Comparison of ENCODE assay signal across 27 cellular contexts in the genomic region with DNA sequence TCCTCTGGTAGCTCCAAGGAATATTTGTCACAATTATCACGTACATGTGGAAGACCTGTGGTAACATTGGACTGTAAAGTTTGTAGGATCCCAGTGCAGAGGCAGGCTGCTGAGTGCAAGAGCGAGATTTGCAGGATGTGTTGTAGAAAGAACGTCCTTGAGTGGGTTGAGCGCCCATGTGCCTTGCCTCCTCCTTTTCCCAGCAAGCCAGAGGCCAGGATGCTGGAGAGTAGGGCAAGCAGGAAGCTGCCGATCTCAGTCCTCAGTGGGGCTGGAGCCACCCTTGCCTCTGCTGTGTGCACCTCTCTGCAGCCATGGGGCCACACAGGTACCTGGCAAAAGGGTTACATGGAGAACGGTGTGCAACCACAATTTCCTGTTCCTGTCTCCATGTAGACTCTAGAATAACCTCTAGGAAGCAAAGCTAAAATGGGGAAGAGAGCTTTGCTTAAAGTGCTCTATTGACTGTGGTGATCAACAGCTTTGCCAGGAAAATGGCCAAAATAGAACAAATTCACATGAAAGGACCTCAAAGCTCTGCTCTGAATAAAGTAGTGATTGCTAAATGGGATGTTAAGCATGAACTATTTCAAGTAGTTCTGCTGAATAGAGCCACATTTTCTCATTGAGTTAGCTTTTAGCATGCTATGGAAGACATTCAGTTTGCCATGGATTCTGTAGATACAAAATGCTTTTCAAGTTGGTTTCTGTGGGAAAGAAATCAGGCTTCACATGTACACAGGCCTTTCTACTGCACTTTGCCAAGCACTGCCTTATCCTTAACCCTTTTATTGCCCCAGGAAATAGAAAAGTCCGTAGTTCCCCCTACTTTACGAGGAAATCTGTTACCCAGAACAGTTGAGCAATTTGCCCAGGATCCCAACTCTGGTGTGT. TPM values are rescaled to one million over a fixed set of nuclear protein-coding genes. Genes with fewer than 3 reads are reported as not detected.
DNase-seq lines count a peak whose midpoint lies in the region; ATAC-seq, FAIRE-seq and TF ChIP-seq lines count a peak whose summit lies in the region.
"Had no signal": no experiment of that assay in that cellular context is flagged by ENCODE, and none has a peak within 500 bp of the region (broad histone marks: within the 10 kb centered on the region; RNA-seq: fewer than 3 reads in every experiment).

No MANE protein-coding gene starts in this region.

- H3K23me2 ChIP-seq in H9 (ENCODE audit: insufficient read length, low read depth, low read length, poor library complexity, severe bottlenecking), result no peaks in the 10 kb centered on the region

- no peak overlapping the region for H3K9ac ChIP-seq in H9 (ENCODE audit: extremely low read depth, insufficient read length, low read length)
- H3K9ac ChIP-seq in stomach smooth muscle (ENCODE audit: low read length in 2 of 2), result peak overlapping the region in 1 of 2 donors; percentile 37

- no peak overlapping the region for H2BK12ac ChIP-seq in H9 (ENCODE audit: insufficient read length, low read depth, low read length)

- H3K36me3 ChIP-seq in mucosa of descending colon (ENCODE audit: low read depth) (no peaks in the 10 kb centered on the region), stomach smooth muscle (ENCODE audit: control insufficient read depth in 2 of 2, insufficient read depth in 2 of 2, low read length in 2 of 2) (no peaks in the 10 kb centered on the region)
- H3K36me3 ChIP-seq: pancreas, WERI-Rb-1 had no signal

- H3K9me3 Mint-ChIP-seq in H9 (no peaks in the 10 kb centered on the region), brain (peaks cover 0 to 2% (median 0%) of the 10 kb centered on the region in 5 experiments), endothelial cell (ENCODE audit: unreplicated experiment) (no peaks in the 10 kb centered on the region)
- H3K9me3 Mint-ChIP-seq: activated naive CD4-positive, alpha-beta T cell treated with anti-CD3 and anti-CD28 coated beads, Interleukin-2, amount 10 ng/mL, durations not matched to agents 7 days and 5 days; activated T-helper 1 cell treated with anti-CD3 and anti-CD28 coated beads, Interleukin-12 subunit alpha, Interleukin-12 subunit beta, Interleukin-2, Interleukin-4 antibody, amounts not matched to agents 30 ng/mL and 10 ng/mL and 1 ng/mL, durations not matched to agents 14 hours and 24 hours and 36 hours; central memory CD8-positive, alpha-beta T cell; natural killer cell had no signal

- H3K14ac ChIP-seq in H9 (ENCODE audit: insufficient read depth, low read length), result no peak overlapping the region

- H3K27me3 ChIP-seq in H9 (ENCODE audit: insufficient read depth, low read length), result no peaks in the 10 kb centered on the region
- H3K27me3 ChIP-seq in stomach smooth muscle (ENCODE audit: control insufficient read depth in 1 of 2, insufficient read depth in 2 of 2, low read length in 2 of 2), result no peaks in the 10 kb centered on the region
- H3K27me3 ChIP-seq: pancreas had no signal

- no peak overlapping the region for H2BK5ac ChIP-seq in H9 (ENCODE audit: insufficient read length, low read length)

- DNase-seq in H9 (no peak), mucosa of descending colon (peak in 2 of 3 donors; percentile 7 to 36), urothelium cell line (ENCODE audit: low spot score) (no peak), endothelial cell (ENCODE audit: low spot score) (no peak)
- DNase-seq: activated CD4-positive, alpha-beta T cell treated with anti-CD3 and anti-CD28 coated beads, Interleukin-2, amount 50 U/mL, for 1 hour; activated naive CD4-positive, alpha-beta T cell treated with anti-CD3 and anti-CD28 coated beads, Interleukin-2, amount 10 ng/mL, durations not matched to agents 7 days and 5 days; effector CD4-positive, alpha-beta T cell; foreskin fibroblast; HCEC 1CT; natural killer cell; NCI-H1105; NCI-H2081 treated with DMSO at 0.1 percent for 48 hours; NCI-H446 treated with DMSO at 0.1 percent for 48 hours; OCI-M1; stimulated activated CD8-positive, alpha-beta memory T cell treated with anti-CD3 and anti-CD28 coated beads, Interleukin-4, amount 100 ng/mL, for 48 hours; WERI-Rb-1 had no signal

- H3K4me3 Mint-ChIP-seq in H9, result no peak overlapping the region
- peak overlapping the region in 1 of 5 experiments; percentile 66 for H3K4me3 Mint-ChIP-seq in brain
- no peak overlapping the region for H3K4me3 Mint-ChIP-seq in endothelial cell (ENCODE audit: unreplicated experiment)
- H3K4me3 Mint-ChIP-seq: activated naive CD4-positive, alpha-beta T cell treated with anti-CD3 and anti-CD28 coated beads, Interleukin-2, amount 10 ng/mL, durations not matched to agents 7 days and 5 days; activated T-helper 1 cell treated with anti-CD3 and anti-CD28 coated beads, Interleukin-12 subunit alpha, Interleukin-12 subunit beta, Interleukin-2, Interleukin-4 antibody, amounts not matched to agents 30 ng/mL and 10 ng/mL and 1 ng/mL, durations not matched to agents 14 hours and 24 hours and 36 hours; CD14-positive monocyte; central memory CD8-positive, alpha-beta T cell; natural killer cell had no signal

- no peak overlapping the region for H3K56ac ChIP-seq in H9 (ENCODE audit: insufficient read length, low read depth, low read length)

- no peak overlapping the region for H2BK15ac ChIP-seq in H9 (ENCODE audit: low read depth, low read length)

- H2AK5ac ChIP-seq in H9 (ENCODE audit: insufficient read length, low read length), result no peak overlapping the region

- peaks cover 0 to 3% (median 0%) of the 10 kb centered on the region in 3 experiments; a peak in 3 of 7 replicates for H3K36me3 Mint-ChIP-seq in H9 (ENCODE audit: insufficient read depth in 1 of 3, low read depth in 3 of 3)
- H3K36me3 Mint-ChIP-seq in brain, result peaks cover 59% of the 10 kb centered on the region
- peaks cover 3% of the 10 kb centered on the region for H3K36me3 Mint-ChIP-seq in endothelial cell (ENCODE audit: low read depth, unreplicated experiment)
- H3K36me3 Mint-ChIP-seq: natural killer cell had no signal

- H3K18ac ChIP-seq in H9 (ENCODE audit: insufficient read length, low read depth, low read length), result no peak overlapping the region

- FAIRE-seq in urothelium cell line (lab: Jason Lieb, UNC), result no peak
- FAIRE-seq: D721Med, GM12891, pancreas had no signal

- no peak overlapping the region for H3K4ac ChIP-seq in H9 (ENCODE audit: low read depth, low read length)

- no peaks in the 10 kb centered on the region for H3K79me1 ChIP-seq in H9 (ENCODE audit: insufficient read depth, low read depth, low read length, poor library complexity, severe bottlenecking)

- H3K27ac ChIP-seq in H9 (ENCODE audit: insufficient read length, low read depth, low read length) (no peak overlapping the region), stomach smooth muscle (ENCODE audit: low read length) (peak overlapping the region; percentile 75)
- H3K27ac ChIP-seq: HL-60, pancreas, WERI-Rb-1 had no signal

- no peaks in the 10 kb centered on the region for H4K20me1 ChIP-seq in H9 (ENCODE audit: control insufficient read depth, insufficient read depth, insufficient read length)

- H3K27ac Mint-ChIP-seq in H9 (no peak overlapping the region), brain (peak overlapping the region in 4 of 5 experiments; percentile 75 to 95 (median 90)), endothelial cell (ENCODE audit: unreplicated experiment) (no peak overlapping the region)
- H3K27ac Mint-ChIP-seq: activated naive CD4-positive, alpha-beta T cell treated with anti-CD3 and anti-CD28 coated beads, Interleukin-2, amount 10 ng/mL, durations not matched to agents 7 days and 5 days; activated T-helper 1 cell treated with anti-CD3 and anti-CD28 coated beads, Interleukin-12 subunit alpha, Interleukin-12 subunit beta, Interleukin-2, Interleukin-4 antibody, amounts not matched to agents 30 ng/mL and 10 ng/mL and 1 ng/mL, durations not matched to agents 14 hours and 24 hours and 36 hours; natural killer cell had no signal

- H4K8ac ChIP-seq in H9 (replicated peaks; ENCODE audit: insufficient read length, low read depth, low read length), result no peak overlapping the region

- H3K4me2 ChIP-seq in H9 (ENCODE audit: insufficient read depth, insufficient read length, low read length), result no peak overlapping the region

- no peaks in the 10 kb centered on the region for H3K4me1 Mint-ChIP-seq in H9
- H3K4me1 Mint-ChIP-seq in brain, result peaks cover 16% of the 10 kb centered on the region
- H3K4me1 Mint-ChIP-seq in endothelial cell (ENCODE audit: unreplicated experiment), result peaks cover 13% of the 10 kb centered on the region
- H3K4me1 Mint-ChIP-seq: CD14-positive monocyte; central memory CD8-positive, alpha-beta T cell; natural killer cell had no signal

- no peak overlapping the region for H3K23ac ChIP-seq in H9 (ENCODE audit: insufficient read length, low read depth, low read length)

- ATAC-seq in mucosa of descending colon, result peak; percentile 83
- ATAC-seq in HG02571 (IDR thresholded peaks at IDR 0.05; ENCODE audit: unreplicated experiment), result no peak
- ATAC-seq in GM21528 (IDR thresholded peaks at IDR 0.05; ENCODE audit: low FRiP score, unreplicated experiment), result no peak
- ATAC-seq: natural killer cell, pancreas had no signal

- intact Hi-C loops in mucosa of descending colon (cut with DNase I, micrococcal nuclease), result no loop called here

- peak overlapping the region; percentile 38 for H4K5ac ChIP-seq in H9 (ENCODE audit: insufficient read length, low read depth, low read length)

- H2BK120ac ChIP-seq in H9 (ENCODE audit: low read depth, low read length, poor library complexity, severe bottlenecking), result no peak overlapping the region

- H3K4me1 ChIP-seq in H9 (ENCODE audit: insufficient read depth, low read length) (no peaks in the 10 kb centered on the region), mucosa of descending colon (ENCODE audit: low read depth) (no peaks in the 10 kb centered on the region), stomach smooth muscle (ENCODE audit: control insufficient read depth, insufficient read depth, low read length) (peaks cover 16% of the 10 kb centered on the region)
- H3K4me1 ChIP-seq: pancreas had no signal

- H3K79me2 ChIP-seq in H9 (ENCODE audit: insufficient read depth, low read length), result no peaks in the 10 kb centered on the region

- WGBS in H9 (ENCODE audit: extremely low coverage, insufficient read length, low lambda C conversion rate), result no CpG with 5 or more reads among the region's 8 CpGs

- H3K4me3 ChIP-seq in mucosa of descending colon, result no peak overlapping the region
- H3K4me3 ChIP-seq in stomach smooth muscle (ENCODE audit: low read length in 2 of 2), result no peak overlapping the region
- H3K4me3 ChIP-seq: pancreas had no signal

- no peaks in the 10 kb centered on the region for H3K9me3 ChIP-seq in H9 (ENCODE audit: control insufficient read depth, low read depth, low read length)
- H3K9me3 ChIP-seq in mucosa of descending colon, result no peaks in the 10 kb centered on the region
- no peaks in the 10 kb centered on the region for H3K9me3 ChIP-seq in stomach smooth muscle (ENCODE audit: control insufficient read depth in 2 of 2, low read length in 2 of 2)
- H3K9me3 ChIP-seq: pancreas had no signal

- TF ChIP-seq CTCF in H9 (conservative IDR thresholded peaks at IDR 0.05) (no peak), brain (conservative IDR thresholded peaks at IDR 0.05) (no peak), mucosa of descending colon (IDR thresholded peaks at IDR 0.05) (no peak), endothelial cell (IDR thresholded peaks at IDR 0.05; ENCODE audit: unreplicated experiment) (no peak)

- no peak overlapping the region for H2AFZ ChIP-seq in H9 (ENCODE audit: low read length)

- H3T11ph ChIP-seq in H9 (ENCODE audit: low read length), result no peak overlapping the region

- H3K27me3 Mint-ChIP-seq in H9 (ENCODE audit: low read depth), result no peaks in the 10 kb centered on the region
- no peaks in the 10 kb centered on the region for H3K27me3 Mint-ChIP-seq in brain
- no peaks in the 10 kb centered on the region for H3K27me3 Mint-ChIP-seq in endothelial cell (ENCODE audit: unreplicated experiment)
- H3K27me3 Mint-ChIP-seq: activated naive CD4-positive, alpha-beta T cell treated with anti-CD3 and anti-CD28 coated beads, Interleukin-2, amount 10 ng/mL, durations not matched to agents 7 days and 5 days; central memory CD8-positive, alpha-beta T cell had no signal

- H2BK20ac ChIP-seq in H9 (ENCODE audit: low read depth, low read length, poor library complexity, severe bottlenecking), result no peak overlapping the region

- H4K91ac ChIP-seq in H9 (ENCODE audit: insufficient read length, low read depth, low read length), result no peak overlapping the region

RNA-seq across cellular contexts. Expression of a gene that starts 37.4 kb away (rescaled TPM):
- total RNA-seq in H9 (2021), result 29.0 and 29.8 TPM in 2 replicates
- polyA plus RNA-seq in brain (ENCODE audit: insufficient read depth, low read depth, low replicate concordance), result 9.0 TPM
- total RNA-seq in mucosa of descending colon, result 100 to 1,000 TPM in 1 of 3 donors, 10 to 100 TPM in 2; 75.6 to 100 (median 84.7) TPM
- 9.4 TPM for total RNA-seq in endothelial cell (ENCODE audit: unreplicated experiment)

Comparison
In these comparisons a context has a peak if more than half of its experiments do, and no peak if none do; other contexts are left out.
1. DNase-seq: peak in mucosa of descending colon (2 of 3); none in H9 (single experiment), urothelium cell line (single experiment) and endothelial cell (single experiment).
2. H3K27ac Mint-ChIP-seq: peak in brain (4 of 5); none in H9 (0 of 3) and endothelial cell (single experiment).